In the genomic region with DNA sequence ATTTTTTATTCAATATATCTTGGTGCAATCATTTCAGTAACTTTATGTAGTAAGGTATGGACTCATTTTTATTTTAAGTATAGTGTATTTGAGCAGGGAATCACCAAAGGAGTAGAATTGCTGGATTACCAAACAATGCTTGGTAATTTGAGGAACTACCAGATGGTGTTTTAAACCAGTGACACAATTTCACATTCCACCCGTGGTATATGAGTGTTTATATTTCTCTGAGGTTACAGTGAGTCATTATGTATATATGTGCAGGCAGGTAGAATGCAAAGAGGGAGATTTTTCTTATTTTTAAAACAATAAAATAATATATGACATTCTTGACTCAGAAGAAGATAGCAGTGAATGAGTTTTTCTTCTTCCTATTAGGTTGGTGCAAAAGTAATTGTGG, we compare ENCODE assay signal across 23 cellular contexts.
A peak's percentile ranks its signal among the peaks of the same experiment; 100 is the strongest.
DNase-seq lines count a peak whose midpoint lies in the region; ATAC-seq, FAIRE-seq and TF ChIP-seq lines count a peak whose summit lies in the region.
"Had no signal": no experiment of that assay in that cellular context is flagged by ENCODE, and none has a peak within 500 bp of the region (broad histone marks: within the 10 kb centered on the region; RNA-seq: fewer than 3 reads in every experiment).

No MANE protein-coding gene starts in this region.

- TF ChIP-seq CTCF in astrocyte (IDR thresholded peaks at IDR 0.05; ENCODE audit: insufficient read depth, low read depth, low read length) (no peak), fibroblast of lung (conservative IDR thresholded peaks at IDR 0.05 in 1 of 2, IDR thresholded peaks at IDR 0.05 in 1 of 2; ENCODE audit: low read depth in 1 of 2, low read length in 2 of 2) (no peak)

- peaks cover 3% of the 10 kb centered on the region for H3K4me1 ChIP-seq in astrocyte (ENCODE audit: insufficient read depth, low read length)
- H3K4me1 ChIP-seq in fibroblast of lung (ENCODE audit: control insufficient read depth, extremely low read depth, insufficient read depth, low read length) = no peaks in the 10 kb centered on the region
- H3K4me1 ChIP-seq: A549 had no signal

- DNase-seq in A172 (ENCODE audit: low spot score) (peak; percentile 21), HTR-8/SVneo (ENCODE audit: insufficient read length, low spot score) (peak; percentile 0), astrocyte (ENCODE audit: low read depth) (peak; percentile 35), fibroblast of lung (ENCODE audit: low read depth in 2 of 2) (peak; percentile 3 to 24), T-helper 17 cell (no peak), posterior vena cava (ENCODE audit: low spot score) (no peak)
- DNase-seq: COR-L47; DND-41; GDM1; H7; NCI-H1417 treated with DMSO at 0.1 percent for 48 hours; NCI-H2081; NCI-H2227 treated with DMSO at 0.1 percent for 48 hours; NCI-H526; NK-92 treated with Interleukin-12 subunit alpha and Interleukin-12 subunit beta, amount 100 ng/mL, for 24 hours; PC-9; SK-N-SH had no signal

- H2AFZ ChIP-seq in astrocyte (ENCODE audit: low read depth, low read length) (no peak overlapping the region), fibroblast of lung (ENCODE audit: low read length) (no peak overlapping the region)
- H2AFZ ChIP-seq: PC-9 had no signal

- H3K27me3 ChIP-seq in astrocyte (ENCODE audit: insufficient read depth, low read length) (no peaks in the 10 kb centered on the region), fibroblast of lung (ENCODE audit: control insufficient read depth, insufficient read depth, low read length) (no peaks in the 10 kb centered on the region)

- ATAC-seq in HG02885 (IDR thresholded peaks at IDR 0.05; ENCODE audit: poor library complexity, unreplicated experiment) (no peak), T-helper 17 cell (no peak), GM21737 (IDR thresholded peaks at IDR 0.05; ENCODE audit: unreplicated experiment) (no peak)
- ATAC-seq: A549, Right ventricle myocardium inferior had no signal

- H3K4me3 ChIP-seq in astrocyte (ENCODE audit: insufficient read depth, low read depth, low read length) (no peak overlapping the region), fibroblast of lung (replicated peaks in 1 of 4; ENCODE audit: control extremely low read depth in 1 of 4, insufficient read depth in 1 of 4, low read depth in 3 of 4, low read length in 4 of 4) (no peak overlapping the region)
- H3K4me3 ChIP-seq: A549, PC-9 had no signal

- intact Hi-C loops in posterior vena cava (cut with DNase I) = no loop called here

- H3K4me3 Mint-ChIP-seq in astrocyte (ENCODE audit: unreplicated experiment) (no peak overlapping the region), T-helper 17 cell (no peak overlapping the region)
- H3K4me3 Mint-ChIP-seq: CD14-positive monocyte, IgD-negative memory B cell had no signal

- H4K20me1 ChIP-seq in astrocyte (ENCODE audit: insufficient read depth, low read length) (no peaks in the 10 kb centered on the region), fibroblast of lung (ENCODE audit: control insufficient read depth, extremely low read depth, insufficient read depth, low read length) (no peaks in the 10 kb centered on the region)

- H3K36me3 ChIP-seq in astrocyte (ENCODE audit: insufficient read depth, low read length) (no peaks in the 10 kb centered on the region), fibroblast of lung (ENCODE audit: control insufficient read depth, insufficient read depth, low read length) (no peaks in the 10 kb centered on the region)

- H3K9ac ChIP-seq in astrocyte (ENCODE audit: low read length) = no peak overlapping the region
- no peak overlapping the region for H3K9ac ChIP-seq in fibroblast of lung (ENCODE audit: insufficient read depth, low read length)
- H3K9ac ChIP-seq: SK-N-SH had no signal

- H3K4me1 Mint-ChIP-seq in astrocyte (ENCODE audit: low read depth, unreplicated experiment) = peaks cover 9% of the 10 kb centered on the region
- H3K4me1 Mint-ChIP-seq in T-helper 17 cell = no peaks in the 10 kb centered on the region
- H3K4me1 Mint-ChIP-seq: CD14-positive monocyte had no signal

- H3K36me3 Mint-ChIP-seq in astrocyte (ENCODE audit: low read depth, unreplicated experiment) (no peaks in the 10 kb centered on the region), T-helper 17 cell (ENCODE audit: low read depth) (no peaks in the 10 kb centered on the region)
- H3K36me3 Mint-ChIP-seq: CD14-positive monocyte, IgD-negative memory B cell had no signal

- H3K79me2 ChIP-seq in astrocyte (ENCODE audit: insufficient read depth, low read length) (no peaks in the 10 kb centered on the region), fibroblast of lung (ENCODE audit: control insufficient read depth, insufficient read depth, low read length) (no peaks in the 10 kb centered on the region)

- H3K9me3 Mint-ChIP-seq in astrocyte (ENCODE audit: unreplicated experiment) = no peaks in the 10 kb centered on the region

- no peak for FAIRE-seq in HTR-8/SVneo (lab: Jason Lieb, UNC)
- FAIRE-seq in astrocyte (lab: Jason Lieb, UNC) = no peak
- FAIRE-seq: A549 had no signal

- H3K9me3 ChIP-seq in astrocyte (ENCODE audit: insufficient read depth, low read depth, low read length) (no peaks in the 10 kb centered on the region), fibroblast of lung (ENCODE audit: control insufficient read depth, insufficient read depth, low read depth, low read length) (no peaks in the 10 kb centered on the region), T-helper 17 cell (ENCODE audit: control insufficient read depth, low read length, poor library complexity, severe bottlenecking) (no peaks in the 10 kb centered on the region)
- H3K9me3 ChIP-seq: A549 had no signal

- H3K27ac ChIP-seq in astrocyte (ENCODE audit: low read depth, low read length) (no peak overlapping the region), fibroblast of lung (ENCODE audit: insufficient read depth, low read length) (no peak overlapping the region)
- H3K27ac ChIP-seq: A549, PC-9 had no signal

- H3K27me3 Mint-ChIP-seq in astrocyte (ENCODE audit: low read depth, unreplicated experiment) (no peaks in the 10 kb centered on the region), T-helper 17 cell (no peaks in the 10 kb centered on the region)
- H3K27me3 Mint-ChIP-seq: IgD-negative memory B cell had no signal

- H3K27ac Mint-ChIP-seq in astrocyte (ENCODE audit: unreplicated experiment) (no peak overlapping the region), T-helper 17 cell (no peak overlapping the region)
- H3K27ac Mint-ChIP-seq: CD14-positive monocyte, IgD-negative memory B cell had no signal

- H3K4me2 ChIP-seq in astrocyte (ENCODE audit: low read length) = no peak overlapping the region
- no peak overlapping the region for H3K4me2 ChIP-seq in fibroblast of lung (ENCODE audit: extremely low read depth, insufficient read depth, low read length)
- H3K4me2 ChIP-seq: A549, PC-9, SK-N-SH had no signal

Comparison
In these comparisons a context has a peak if more than half of its experiments do, and no peak if none do; other contexts are left out.
1. DNase-seq: peak in A172 (single experiment), HTR-8/SVneo (single experiment), astrocyte (single experiment) and fibroblast of lung (2 of 2); none in T-helper 17 cell (0 of 3) and posterior vena cava (single experiment).